Comparison of ENCODE assay signal across 1 cellular context in genomic region chr18:58505181-58505580, GRCh38.
TF ChIP-seq lines count a peak whose summit lies in the region.

No MANE protein-coding gene starts in this region.

TF ChIP-seq in GM12878, 131 proteins besides CTCF, POLR2A, EP300 and RAD21 (continued from another document):
- peak; percentile 38; the same call in 1 of the 2 replicates for TF ChIP-seq IKZF1 (conservative IDR thresholded peaks at IDR 0.05)
- 0 out of 4 replicates have a peak, but pooled peaks of 1 of the 2 experiments have one; percentile 32 for TF ChIP-seq ETV6 (conservative IDR thresholded peaks at IDR 0.05 in 1 of 2, IDR thresholded peaks at IDR 0.05 in 1 of 2; ENCODE audit: borderline replicate concordance in 1 of 2, low read depth in 1 of 2)
- TF ChIP-seq ZBTB11 (CRISPR knock-in tag; IDR thresholded peaks at IDR 0.05) = no peak
- no peak for TF ChIP-seq EGR1 (IDR thresholded peaks at IDR 0.05; ENCODE audit: borderline replicate concordance in 1 of 2, low read depth in 2 of 2, low read length in 2 of 2)
- TF ChIP-seq RUNX3 (IDR thresholded peaks at IDR 0.05; ENCODE audit: low read length) = peak; percentile 47
- no peak for TF ChIP-seq SP1 (IDR thresholded peaks at IDR 0.05; ENCODE audit: low read depth, low read length)
